8 cellular contexts compared by ENCODE assay signal in the genomic region with DNA sequence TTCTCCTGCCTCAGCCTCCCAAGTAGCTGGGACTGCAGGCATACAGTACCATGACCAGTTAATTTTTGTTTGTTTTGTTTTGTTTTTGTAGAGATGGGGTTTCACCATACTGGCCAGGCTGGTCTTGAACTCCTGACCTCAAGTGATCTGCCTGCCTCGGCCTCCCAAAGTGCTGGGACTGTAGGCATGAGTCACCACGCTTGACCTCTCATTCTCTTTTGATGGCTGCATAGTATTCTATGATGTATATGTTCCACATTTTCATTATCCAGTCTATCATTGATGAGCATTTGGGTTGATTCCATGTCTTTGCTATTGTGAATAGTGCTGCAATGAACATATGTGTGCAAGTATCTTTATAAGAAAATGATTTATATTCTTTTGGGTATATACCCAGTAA. TPM values are rescaled to one million over a fixed set of nuclear protein-coding genes. Genes with fewer than 3 reads are reported as not detected.
DNase-seq lines count a peak whose midpoint lies in the region; ATAC-seq, FAIRE-seq and TF ChIP-seq lines count a peak whose summit lies in the region.
"Not testable (repeated sequence)": the region's sequence is repeated elsewhere in the genome, so short reads cannot be mapped to it uniquely, and the experiment has no call there.

No MANE protein-coding gene starts in this region.

- H4K20me1 ChIP-seq in GM23338 (replicated peaks; ENCODE audit: insufficient read depth); K562 (replicated peaks; ENCODE audit: control insufficient read depth, insufficient read depth, low read length): not testable (repeated sequence)

- H2BK12ac ChIP-seq in mesenchymal stem cell (ENCODE audit: low read length in 2 of 2) = not testable (repeated sequence)

- H3K36me3 ChIP-seq in GM23338 (ENCODE audit: insufficient read depth) = not testable (repeated sequence)
- peaks cover 32 to 56% of the 10 kb centered on the region in 2 experiments for H3K36me3 ChIP-seq in HEK293 (ENCODE audit: control insufficient read depth in 2 of 2, insufficient read depth in 1 of 2, low read length in 2 of 2)
- H3K36me3 ChIP-seq in K562 (ENCODE audit: control insufficient read depth, insufficient read depth, low read length) = peaks cover 40% of the 10 kb centered on the region
- peaks cover 3 to 62% of the 10 kb centered on the region in 2 experiments for H3K36me3 ChIP-seq in mesenchymal stem cell (ENCODE audit: control insufficient read depth in 1 of 2, insufficient read depth in 2 of 2, low read depth in 1 of 2, low read length in 2 of 2)

- not testable (repeated sequence) for H3K4me3 Mint-ChIP-seq in GM23338; activated T-cell treated with anti-CD3 and anti-CD28 coated beads, Interleukin-2, amount 50 U/mL, for 24 hours; MCF 10A (ENCODE audit: unreplicated experiment)

- H3K9me3 Mint-ChIP-seq in GM23338; activated T-cell treated with anti-CD3 and anti-CD28 coated beads, Interleukin-2, amount 50 U/mL, for 24 hours; MCF 10A (ENCODE audit: unreplicated experiment): not testable (repeated sequence)

- not testable (repeated sequence) for H3K4ac ChIP-seq in mesenchymal stem cell (ENCODE audit: low read depth in 1 of 2, low read length in 2 of 2)

- H3K27ac Mint-ChIP-seq in GM23338 = peak overlapping the region; percentile 81; the same call in 1 of the 2 replicates
- H3K27ac Mint-ChIP-seq in activated T-cell treated with anti-CD3 and anti-CD28 coated beads, Interleukin-2, amount 50 U/mL, for 24 hours = peak overlapping the region; percentile 35
- H3K27ac Mint-ChIP-seq in MCF 10A (ENCODE audit: low read depth, unreplicated experiment) = peak overlapping the region; percentile 26

- intact Hi-C loops in K562 (cut with micrococcal nuclease); MCF 10A (cut with micrococcal nuclease): not testable (repeated sequence)

- POLR2A ChIA-PET in A549 (lab: Yijun Ruan, JAX); K562 (lab: Yijun Ruan, JAX); MCF 10A (lab: Yijun Ruan, JAX): not testable (repeated sequence)
- POLR2A ChIA-PET in HEK293 (lab: Yijun Ruan, JAX) = interaction anchor here (0.6 to 0.7 kb wide), 2 partner anchors 9 to 87 kb away, joined by 3 to 11 read pairs; no protein-coding TSS in a partner anchor

- in situ Hi-C loops in K562 (cut with MboI) = not testable (repeated sequence)

- H3K79me1 ChIP-seq in mesenchymal stem cell (replicated peaks; ENCODE audit: low read length, poor library complexity, severe bottlenecking) = not testable (repeated sequence)

- not testable (repeated sequence) for H3F3A ChIP-seq in GM23338 (replicated peaks; ENCODE audit: low read depth)

- H3K9me2 ChIP-seq in GM23338 (ENCODE audit: insufficient read depth) = not testable (repeated sequence)

- H3K27me3 Mint-ChIP-seq in GM23338 (ENCODE audit: insufficient read depth, low read depth, poor library complexity); activated T-cell treated with anti-CD3 and anti-CD28 coated beads, Interleukin-2, amount 50 U/mL, for 24 hours; MCF 10A (ENCODE audit: insufficient read depth, unreplicated experiment): not testable (repeated sequence)

- H2BK5ac ChIP-seq in mesenchymal stem cell (ENCODE audit: low read depth, low read length, poor library complexity, severe bottlenecking) = not testable (repeated sequence)

- not testable (repeated sequence) for TF ChIP-seq RAD21 in A549 (conservative IDR thresholded peaks at IDR 0.05 in 1 of 2, IDR thresholded peaks at IDR 0.05 in 1 of 2); K562 (CRISPR knock-in tag; conservative IDR thresholded peaks at IDR 0.05 in 1 of 2, IDR thresholded peaks at IDR 0.05 in 1 of 2)

- not testable (repeated sequence) for H3K9ac ChIP-seq in K562 (ENCODE audit: insufficient read depth in 1 of 2, low read depth in 2 of 2, low read length in 2 of 2); mesenchymal stem cell (ENCODE audit: low read length)

- not testable (repeated sequence) for H3K4me1 Mint-ChIP-seq in GM23338; activated T-cell treated with anti-CD3 and anti-CD28 coated beads, Interleukin-2, amount 50 U/mL, for 24 hours (ENCODE audit: low read depth); MCF 10A (ENCODE audit: insufficient read depth, unreplicated experiment)

- ATAC-seq in A549, GM23338, K562: not testable (repeated sequence)

- H3K14ac ChIP-seq in mesenchymal stem cell (ENCODE audit: low read length in 2 of 2) = not testable (repeated sequence)

- H2AK5ac ChIP-seq in mesenchymal stem cell (ENCODE audit: low read length, severe bottlenecking) = not testable (repeated sequence)

- not testable (repeated sequence) for TF ChIP-seq CTCF in A549 (IDR thresholded peaks at IDR 0.05); C4-2B (conservative IDR thresholded peaks at IDR 0.05); GM23338 (conservative IDR thresholded peaks at IDR 0.05; ENCODE audit: low read depth in 2 of 2); HEK293 (tag by site-specific recombination; IDR thresholded peaks at IDR 0.05); K562 (IDR thresholded peaks at IDR 0.05 in 2 of 3, conservative IDR thresholded peaks at IDR 0.05 in 1 of 3; ENCODE audit: insufficient read depth in 2 of 3, low read depth in 1 of 3, low read length in 3 of 3); MCF 10A (IDR thresholded peaks at IDR 0.05; ENCODE audit: unreplicated experiment)

- H3K4me3 ChIP-seq in A549; GM23338; HEK293 (ENCODE audit: low read depth, low read length); K562; mesenchymal stem cell (ENCODE audit: insufficient read depth in 1 of 2, low read depth in 1 of 2, low read length in 2 of 2): not testable (repeated sequence)

- CTCF ChIA-PET in A549 (lab: Yijun Ruan, JAX); K562 (lab: Yijun Ruan, JAX; ENCODE audit: low intra/inter-chr PET ratio); MCF 10A (lab: Yijun Ruan, JAX): not testable (repeated sequence)
- CTCF ChIA-PET in HEK293 (lab: Yijun Ruan, JAX) = interaction anchor here (0.6 kb wide), 1 partner anchor 56 kb away, joined by 5 read pairs; no protein-coding TSS in a partner anchor

- H3K4me2 ChIP-seq in A549; GM23338; K562 (ENCODE audit: insufficient read depth, low read length); mesenchymal stem cell (ENCODE audit: low read length, poor library complexity, severe bottlenecking): not testable (repeated sequence)

- H2BK15ac ChIP-seq in mesenchymal stem cell (ENCODE audit: low read depth, poor library complexity, severe bottlenecking) = not testable (repeated sequence)

- not testable (repeated sequence) for H3K9me1 ChIP-seq in K562 (ENCODE audit: control insufficient read depth, insufficient read depth, low read length)

- H4K8ac ChIP-seq in mesenchymal stem cell (ENCODE audit: low read length) = not testable (repeated sequence)

- H3K27ac ChIP-seq in A549 (peak overlapping the region in 1 of 2 experiments; percentile 77; a peak in 3 of 6 replicates), C4-2B (0 out of 2 replicates have a peak overlapping the region, but pooled peaks have one; percentile 4)
- H3K27ac ChIP-seq in GM23338 (ENCODE audit: low read depth); HEK293 (ENCODE audit: extremely low read depth, low read depth, low read length); K562 (ENCODE audit: extremely low read depth, low read depth, low read length); mesenchymal stem cell (ENCODE audit: low read length, poor library complexity, severe bottlenecking): not testable (repeated sequence)

- not testable (repeated sequence) for FAIRE-seq in A549 (lab: Jason Lieb, UNC); K562 (lab: Jason Lieb, UNC)

- 91% methylated on average over 2 of the region's 2 CpGs for WGBS in A549 (ENCODE audit: missing lambda C conversion rate)
- WGBS in K562 (ENCODE audit: insufficient coverage, low coverage, missing lambda C conversion rate) = 89% methylated on average over 2 of the region's 2 CpGs
- WGBS in mesenchymal stem cell = 100% methylated on average over 1 of the region's 2 CpGs

- not testable (repeated sequence) for H3K27me3 ChIP-seq in GM23338 (ENCODE audit: insufficient read depth); K562 (ENCODE audit: control insufficient read depth in 2 of 2, insufficient read depth in 2 of 2, low read length in 2 of 2); mesenchymal stem cell (ENCODE audit: control insufficient read depth in 1 of 2, insufficient read depth in 1 of 2, low read length in 2 of 2)

- BruUV-seq in K562 (replicated peaks; lab: Mats Ljungman, UMichigan); MCF 10A (replicated peaks; lab: Mats Ljungman, UMichigan): not testable (repeated sequence)

- not testable (repeated sequence) for TF ChIP-seq POLR2A in A549 (IDR thresholded peaks at IDR 0.05; ENCODE audit: low read length); K562 (conservative IDR thresholded peaks at IDR 0.05)

- not testable (repeated sequence) for H3K23ac ChIP-seq in mesenchymal stem cell (ENCODE audit: low read length in 2 of 2)

- not testable (repeated sequence) for H3K79me2 ChIP-seq in GM23338 (replicated peaks; ENCODE audit: insufficient read depth); K562 (ENCODE audit: control insufficient read depth, insufficient read depth, low read length)

- not testable (repeated sequence) for H3K4me1 ChIP-seq in A549; GM23338 (ENCODE audit: insufficient read depth); HEK293 (ENCODE audit: control insufficient read depth, insufficient read depth, low read length); K562 (replicated peaks in 1 of 2; ENCODE audit: control insufficient read depth in 2 of 2, insufficient read depth in 2 of 2, low read length in 2 of 2); mesenchymal stem cell (ENCODE audit: control insufficient read depth, insufficient read depth, low read depth, low read length)

- not testable (repeated sequence) for H3K18ac ChIP-seq in mesenchymal stem cell (ENCODE audit: low read depth in 1 of 2, low read length in 2 of 2)

- not testable (repeated sequence) for H2BK120ac ChIP-seq in mesenchymal stem cell (ENCODE audit: low read depth, low read length)

- H2AFZ ChIP-seq in GM23338; K562 (ENCODE audit: low read depth, low read length); mesenchymal stem cell (ENCODE audit: low read depth, low read length): not testable (repeated sequence)

- H3K36me3 Mint-ChIP-seq in GM23338 (ENCODE audit: low read depth) = not testable (repeated sequence)
- peaks cover 73% of the 10 kb centered on the region for H3K36me3 Mint-ChIP-seq in activated T-cell treated with anti-CD3 and anti-CD28 coated beads, Interleukin-2, amount 50 U/mL, for 24 hours (ENCODE audit: low read depth)
- H3K36me3 Mint-ChIP-seq in MCF 10A (ENCODE audit: insufficient read depth, unreplicated experiment) = peaks cover 28% of the 10 kb centered on the region

- peak overlapping the region; percentile 27 for H4K91ac ChIP-seq in mesenchymal stem cell (ENCODE audit: low read length)

- not testable (repeated sequence) for TF ChIP-seq EP300 in A549 (IDR thresholded peaks at IDR 0.05); K562 (IDR thresholded peaks at IDR 0.05; ENCODE audit: low read length)

- DNase-seq in A549 (ENCODE audit: low read depth in 1 of 2, low spot score in 1 of 2); GM23338 (ENCODE audit: low spot score); activated T-cell treated with anti-CD3 and anti-CD28 coated beads, Interleukin-2, amount 50 U/mL, for 24 hours; K562 (ENCODE audit: extremely low read depth in 1 of 4, low spot score in 3 of 4); MCF 10A (ENCODE audit: unreplicated experiment); mesenchymal stem cell: not testable (repeated sequence)

- not testable (repeated sequence) for H3K9me3 ChIP-seq in A549; HEK293 (ENCODE audit: control insufficient read depth, insufficient read depth, low read depth, low read length); K562 (replicated peaks; ENCODE audit: control insufficient read depth, insufficient read depth, low read depth, low read length); mesenchymal stem cell (ENCODE audit: control insufficient read depth, low read length)

RNA-seq across cellular contexts. Expression of gene CEP290, which starts 8.7 kb away (rescaled TPM):
- 12.4 and 23.1 TPM in 2 replicates for polyA plus RNA-seq in A549 (2011; rRNA removed)
- 6.8 and 8.1 TPM in 2 replicates for polyA plus RNA-seq in A549 (2012; cell fraction: cytosol; rRNA removed)
- polyA plus RNA-seq in A549 (2012; cell fraction: nucleus; rRNA removed) = 3.8 and 4.9 TPM in 2 replicates
- polyA plus RNA-seq in A549 (2017; fragmentation: RNase III; extraction: RNeasy Plus Mini Kit Qiagen cat#74134 plus additional on column Dnase treatment) = 6.7 to 7.9 TPM (median 6.8 TPM) in 3 replicates
- polyA minus RNA-seq in A549 (2011; rRNA and poly(A)+ RNA removed) = 6.1 and 7.7 TPM in 2 replicates
- 12.1 and 17.3 TPM in 2 replicates for total RNA-seq in GM23338 (2014; rRNA removed; shearing (Covaris generic))
- 18.6 and 25.7 TPM in 2 replicates for polyA plus RNA-seq in GM23338 (2016; fragmentation: Nextera tagmentation; extraction: Ambion mirVana)
- total RNA-seq in K562 (2011; cell fraction: chromatin; rRNA removed; ENCODE audit: low replicate concordance) = 18.3 and 107 TPM in 2 replicates
- total RNA-seq in K562 (2011; cell fraction: nucleolus; rRNA removed) = 8.3 and 11.3 TPM in 2 replicates
- total RNA-seq in K562 (2011; cell fraction: nucleoplasm; rRNA removed) = 21.1 and 22.5 TPM in 2 replicates
- total RNA-seq in K562 (2014; rRNA removed) = 14.1 and 19.3 TPM in 2 replicates
- total RNA-seq in K562 (2014; rRNA removed; fragmentation: Illumina TruSeq; extraction: Trizol) = 19.4 and 23.0 TPM in 2 replicates
- 16.5 and 18.2 TPM in 2 replicates for total RNA-seq in K562 (2015; rRNA removed; fragmentation: Illumina TruSeq; extraction: Trizol)
- 16.4 and 18.3 TPM in 2 replicates for total RNA-seq in K562 (2021)
- polyA plus RNA-seq in K562 (2011; rRNA removed) = 5.8 and 8.0 TPM in 2 replicates
- polyA plus RNA-seq in K562 (2011; cell fraction: cytosol; rRNA removed) = 4.8 TPM in 2 replicates
- 12.5 and 12.8 TPM in 2 replicates for polyA plus RNA-seq in K562 (2011; cell fraction: nucleus; rRNA removed)
- polyA plus RNA-seq in K562 (2012) = 5.5 and 5.9 TPM in 2 replicates
- 13.2 and 13.5 TPM in 2 replicates for polyA plus RNA-seq in K562 (2014; fragmentation: Illumina TruSeq; extraction: Trizol)
- 10 to 100 TPM in 1 of 2 experiments, 1 to 10 TPM in 1; 7.2 to 10.7 TPM for polyA plus RNA-seq in K562 (2014; fragmentation: Nextera tagmentation; extraction: Ambion mirVana)
- 9.8 and 18.1 TPM in 2 replicates for polyA plus RNA-seq in K562 (2014; rRNA removed)
- 19.4 and 24.8 TPM in 2 replicates for polyA minus RNA-seq in K562 (2011; rRNA and poly(A)+ RNA removed)
- polyA minus RNA-seq in K562 (2011; cell fraction: cytosol; rRNA and poly(A)+ RNA removed) = 6.3 and 6.9 TPM in 2 replicates
- polyA minus RNA-seq in K562 (2011; cell fraction: nucleus; rRNA and poly(A)+ RNA removed) = 32.4 and 42.7 TPM in 2 replicates
- 18.7 and 22.3 TPM in 2 replicates for total RNA-seq in MCF 10A (2022)
- polyA plus RNA-seq in mesenchymal stem cell (2013, experiment 1 of 2) = 9.3 TPM
- 9.8 TPM for polyA plus RNA-seq in mesenchymal stem cell (2013, experiment 2 of 2)

RNA-seq across cellular contexts. Expression of gene TMTC3, which starts 8.9 kb away (rescaled TPM):
- polyA plus RNA-seq in A549 (2011; rRNA removed) = 32.7 and 34.9 TPM in 2 replicates
- 2.1 and 2.8 TPM in 2 replicates for polyA plus RNA-seq in A549 (2012; cell fraction: cytosol; rRNA removed)
- polyA plus RNA-seq in A549 (2012; cell fraction: nucleus; rRNA removed) = 1.8 and 2.9 TPM in 2 replicates
- 10.8 to 12.0 TPM (median 11.5 TPM) in 3 replicates for polyA plus RNA-seq in A549 (2017; fragmentation: RNase III; extraction: RNeasy Plus Mini Kit Qiagen cat#74134 plus additional on column Dnase treatment)
- polyA minus RNA-seq in A549 (2011; rRNA and poly(A)+ RNA removed) = 50.1 and 62.0 TPM in 2 replicates
- total RNA-seq in GM23338 (2014; rRNA removed; shearing (Covaris generic)) = 53.8 and 55.8 TPM in 2 replicates
- polyA plus RNA-seq in GM23338 (2016; fragmentation: Nextera tagmentation; extraction: Ambion mirVana) = 15.5 and 17.7 TPM in 2 replicates
- 18.8 and 33.4 TPM in 2 replicates for total RNA-seq in K562 (2011; cell fraction: chromatin; rRNA removed; ENCODE audit: low replicate concordance)
- 5.5 and 5.9 TPM in 2 replicates for total RNA-seq in K562 (2011; cell fraction: nucleolus; rRNA removed)
- 15.6 and 27.6 TPM in 2 replicates for total RNA-seq in K562 (2011; cell fraction: nucleoplasm; rRNA removed)
- 4.0 TPM in 2 replicates for total RNA-seq in K562 (2014; rRNA removed)
- 9.8 and 10.9 TPM in 2 replicates for total RNA-seq in K562 (2014; rRNA removed; fragmentation: Illumina TruSeq; extraction: Trizol)
- 9.6 and 9.8 TPM in 2 replicates for total RNA-seq in K562 (2015; rRNA removed; fragmentation: Illumina TruSeq; extraction: Trizol)
- total RNA-seq in K562 (2021) = 9.1 and 10.0 TPM in 2 replicates
- polyA plus RNA-seq in K562 (2011; rRNA removed) = 5.1 and 7.2 TPM in 2 replicates
- polyA plus RNA-seq in K562 (2011; cell fraction: cytosol; rRNA removed) = 1.2 and 4.0 TPM in 2 replicates
- 4.8 and 4.9 TPM in 2 replicates for polyA plus RNA-seq in K562 (2011; cell fraction: nucleus; rRNA removed)
- polyA plus RNA-seq in K562 (2012) = 1.2 and 1.7 TPM in 2 replicates
- 3.0 and 4.0 TPM in 2 replicates for polyA plus RNA-seq in K562 (2014; fragmentation: Illumina TruSeq; extraction: Trizol)
- 1 to 10 TPM; 4.6 to 4.7 TPM for polyA plus RNA-seq in K562 (2014; fragmentation: Nextera tagmentation; extraction: Ambion mirVana)
- 1.9 and 2.2 TPM in 2 replicates for polyA plus RNA-seq in K562 (2014; rRNA removed)
- polyA minus RNA-seq in K562 (2011; rRNA and poly(A)+ RNA removed) = 43.4 and 44.5 TPM in 2 replicates
- polyA minus RNA-seq in K562 (2011; cell fraction: cytosol; rRNA and poly(A)+ RNA removed) = 11.2 and 12.5 TPM in 2 replicates
- polyA minus RNA-seq in K562 (2011; cell fraction: nucleus; rRNA and poly(A)+ RNA removed) = 4.3 and 10.3 TPM in 2 replicates
- 19.0 and 22.2 TPM in 2 replicates for total RNA-seq in MCF 10A (2022)
- 22.8 TPM for polyA plus RNA-seq in mesenchymal stem cell (2013, experiment 1 of 2)
- 25.5 TPM for polyA plus RNA-seq in mesenchymal stem cell (2013, experiment 2 of 2)

Comparison
In these comparisons a context has a peak if more than half of its experiments do, and no peak if none do; other contexts are left out.
1. H3K27ac Mint-ChIP-seq: peak in every context shown above with its lines; median percentile 81 in GM23338; 35 in activated T-cell treated with anti-CD3 and anti-CD28 coated beads, Interleukin-2, amount 50 U/mL, for 24 hours; 26 in MCF 10A.